1 cellular context compared by ENCODE assay signal in genomic region chr17:59859444-59860025, GRCh38.
TF ChIP-seq lines count a peak whose summit lies in the region.

No MANE protein-coding gene starts in this region.

TF ChIP-seq in K562, 482 proteins besides CTCF, POLR2A, EP300 and RAD21 (continued from another document):
- TF ChIP-seq ZBTB33 (CRISPR knock-in tag; IDR thresholded peaks at IDR 0.05) = 0 out of 2 replicates have a peak, but pooled peaks have one; percentile 15
- TF ChIP-seq ZNF384 (IDR thresholded peaks at IDR 0.05; ENCODE audit: low read depth, low read length) = no peak
- no peak for TF ChIP-seq MXD1 (CRISPR knock-in tag; IDR thresholded peaks at IDR 0.05; ENCODE audit: borderline replicate concordance, poor library complexity, severe bottlenecking)
- no peak for TF ChIP-seq BACH1 (tag; IDR thresholded peaks at IDR 0.05)
- TF ChIP-seq DNMT1 (IDR thresholded peaks at IDR 0.05) = no peak
- TF ChIP-seq ZBTB2 (IDR thresholded peaks at IDR 0.05) = no peak
- no peak for TF ChIP-seq SAFB (IDR thresholded peaks at IDR 0.05; ENCODE audit: borderline replicate concordance, low read depth, low read length)
- no peak for TF ChIP-seq ZNF592 (IDR thresholded peaks at IDR 0.05)
- TF ChIP-seq EZH2 (IDR thresholded peaks at IDR 0.05; ENCODE audit: borderline replicate concordance, low read depth, low read length) = no peak
- no peak for TF ChIP-seq NCOA6 (IDR thresholded peaks at IDR 0.05)
- TF ChIP-seq PTTG1 (tag; IDR thresholded peaks at IDR 0.05; ENCODE audit: low read depth) = no peak
- TF ChIP-seq HNRNPLL (IDR thresholded peaks at IDR 0.05; ENCODE audit: low read depth, low read length, poor library complexity, severe bottlenecking) = no peak
- TF ChIP-seq E2F4 (CRISPR knock-in tag; IDR thresholded peaks at IDR 0.05; ENCODE audit: low read depth) = no peak
- no peak for TF ChIP-seq ARID3A (IDR thresholded peaks at IDR 0.05; ENCODE audit: borderline replicate concordance, low read depth, low read length)
- no peak for TF ChIP-seq ETV5 (CRISPR knock-in tag; IDR thresholded peaks at IDR 0.05; ENCODE audit: low read depth)
- TF ChIP-seq EWSR1 (IDR thresholded peaks at IDR 0.05; ENCODE audit: borderline replicate concordance, low read depth, partially characterized antibody) = peak; percentile 84
- TF ChIP-seq DEAF1 (CRISPR knock-in tag; IDR thresholded peaks at IDR 0.05) = peak; percentile 60
- TF ChIP-seq NFXL1 (CRISPR knock-in tag; IDR thresholded peaks at IDR 0.05) = no peak
- no peak for TF ChIP-seq PHB (CRISPR knock-in tag; IDR thresholded peaks at IDR 0.05)
- TF ChIP-seq VEZF1 (CRISPR knock-in tag; IDR thresholded peaks at IDR 0.05) = no peak
- TF ChIP-seq ZNF146 (CRISPR knock-in tag; IDR thresholded peaks at IDR 0.05; ENCODE audit: unreplicated experiment) = no peak
